In genomic region chr1:22907528-22907927, GRCh38 we compare ENCODE assay signal across 22 cellular contexts.
DNase-seq lines count a peak whose midpoint lies in the region; ATAC-seq and TF ChIP-seq lines count a peak whose summit lies in the region.
"Had no signal": no experiment of that assay in that cellular context is flagged by ENCODE, and none has a peak within 500 bp of the region (broad histone marks: within the 10 kb centered on the region; RNA-seq: fewer than 3 reads in every experiment).

No MANE protein-coding gene starts in this region.

- 0 out of 22 replicates have a peak, but pooled peaks cover 0 to 4% (median 0%) of the 10 kb centered on the region in 11 experiments for H3K36me3 ChIP-seq in BLaER1 treated with 17β-estradiol and CSF1 and Interleukin-3, amounts not matched to agents 10 nM and 100 nM
- H3K36me3 ChIP-seq in OCI-LY7 (ENCODE audit: insufficient read depth, low read length) (no peaks in the 10 kb centered on the region), prostate gland (no peaks in the 10 kb centered on the region)
- H3K36me3 ChIP-seq: BE2C had no signal

- H3K9ac ChIP-seq in BLaER1 treated with 17β-estradiol and CSF1 and Interleukin-3, amounts not matched to agents 10 nM and 100 nM, result peak overlapping the region in 2 of 11 experiments; percentile 14 to 28; a peak in 3 of 22 replicates

- no peak for TF ChIP-seq CTCF in OCI-LY7 (conservative IDR thresholded peaks at IDR 0.05; ENCODE audit: low read length)
- no peak for TF ChIP-seq CTCF in prostate gland (IDR thresholded peaks at IDR 0.05)

- intact Hi-C loops in OCI-LY7 (cut with micrococcal nuclease; ENCODE audit: unreplicated experiment) (no loop called here), prostate gland (cut with DNase I) (no loop called here)

- H3K79me2 ChIP-seq in OCI-LY7 (ENCODE audit: insufficient read depth, low read depth, low read length), result no peaks in the 10 kb centered on the region

- POLR2A ChIA-PET in OCI-LY7 (lab: Charles Lee), result no interaction called here
- POLR2A ChIA-PET in activated CD8-positive, alpha-beta T cell treated with anti-CD3 and anti-CD28 coated beads, Interleukin-2, amount 10 ng/mL, durations not matched to agents 7 days and 5 days (lab: Charles Lee), result no interaction called here

- TF ChIP-seq POLR2A in prostate gland (IDR thresholded peaks at IDR 0.05), result no peak

- no peaks in the 10 kb centered on the region for H3K9me3 Mint-ChIP-seq in stimulated activated naive B cell treated with anti-CD40 and anti-IgM and Interleukin-4, amounts not matched to agents 10 μg/mL and 1 μg/mL and 100 μg/mL, for 72 hours
- no peaks in the 10 kb centered on the region for H3K9me3 Mint-ChIP-seq in activated CD8-positive, alpha-beta T cell treated with anti-CD3 and anti-CD28 coated beads, Interleukin-2, amount 10 ng/mL, durations not matched to agents 7 days and 5 days (ENCODE audit: insufficient read depth)
- H3K9me3 Mint-ChIP-seq: CD4-positive, alpha-beta memory T cell; CD8-positive, alpha-beta memory T cell had no signal

- 90% methylated on average over 3 of the region's 3 CpGs for WGBS in prostate gland

- no peaks in the 10 kb centered on the region for H3K9me3 ChIP-seq in BLaER1 treated with 17β-estradiol and CSF1 and Interleukin-3, amounts not matched to agents 10 nM and 100 nM (replicated peaks in 1 of 11)
- H3K9me3 ChIP-seq in OCI-LY7 (ENCODE audit: low read length) (no peaks in the 10 kb centered on the region), prostate gland (no peaks in the 10 kb centered on the region)
- H3K9me3 ChIP-seq: BE2C had no signal

- H4K20me1 ChIP-seq in BLaER1 treated with 17β-estradiol and CSF1 and Interleukin-3, amounts not matched to agents 10 nM and 100 nM, result no peaks in the 10 kb centered on the region; a peak in 2 of 22 replicates
- H4K20me1 ChIP-seq in OCI-LY7 (ENCODE audit: insufficient read depth, low read length), result no peaks in the 10 kb centered on the region

- H3K4me3 ChIP-seq in BLaER1 treated with 17β-estradiol and CSF1 and Interleukin-3, amounts not matched to agents 10 nM and 100 nM, result no peak overlapping the region
- H3K4me3 ChIP-seq in OCI-LY7 (ENCODE audit: low read depth, low read length, poor library complexity, severe bottlenecking) (no peak overlapping the region), prostate gland (no peak overlapping the region)

- peaks cover under 1 to 12% (median 9%) of the 10 kb centered on the region in 11 experiments; a peak in 18 of 22 replicates for H3K27me3 ChIP-seq in BLaER1 treated with 17β-estradiol and CSF1 and Interleukin-3, amounts not matched to agents 10 nM and 100 nM
- no peaks in the 10 kb centered on the region for H3K27me3 ChIP-seq in prostate gland (replicated peaks; ENCODE audit: insufficient read depth)
- H3K27me3 ChIP-seq: BE2C had no signal

- H3K9me2 ChIP-seq in OCI-LY7 (ENCODE audit: insufficient read depth, low read length), result no peaks in the 10 kb centered on the region

- peaks cover 13% of the 10 kb centered on the region in 2 donors for H3K27me3 Mint-ChIP-seq in stimulated activated naive B cell treated with anti-CD40 and anti-IgM and Interleukin-4, amounts not matched to agents 10 μg/mL and 1 μg/mL and 100 μg/mL, for 72 hours
- H3K27me3 Mint-ChIP-seq in activated CD8-positive, alpha-beta T cell treated with anti-CD3 and anti-CD28 coated beads, Interleukin-2, amount 10 ng/mL, durations not matched to agents 7 days and 5 days (ENCODE audit: low read depth), result peaks cover 3% of the 10 kb centered on the region

- DNase-seq in OCI-LY7 (ENCODE audit: low spot score) (peak; percentile 50), T1000 (lab: John Stamatoyannopoulos, UW) (no peak), prostate gland (ENCODE audit: low spot score) (no peak)
- DNase-seq in stimulated activated naive B cell treated with anti-CD40 and anti-IgM and Interleukin-4, amounts not matched to agents 10 μg/mL and 1 μg/mL and 100 μg/mL, for 72 hours, result no peak
- no peak for DNase-seq in activated CD8-positive, alpha-beta T cell treated with anti-CD3 and anti-CD28 coated beads, Interleukin-2, amount 10 ng/mL, durations not matched to agents 7 days and 5 days
- DNase-seq: 8988T; ACHN; BE2C; C1 segment of cervical spinal cord; CD4-positive, alpha-beta memory T cell; CD4-positive, CD25-positive, alpha-beta regulatory T cell; CD8-positive, alpha-beta memory T cell; COR-L47; DMS 273 treated with DMSO at 0.1 percent for 48 hours; DMS153; DMS53; DMS79; DND-41; EL; GDM1 had no signal

- CTCF ChIA-PET in OCI-LY7 (lab: Charles Lee; ENCODE audit: unreplicated experiment), result no interaction called here
- CTCF ChIA-PET in activated CD8-positive, alpha-beta T cell treated with anti-CD3 and anti-CD28 coated beads, Interleukin-2, amount 10 ng/mL, durations not matched to agents 7 days and 5 days (lab: Charles Lee), result no interaction called here

- H3K36me3 Mint-ChIP-seq in stimulated activated naive B cell treated with anti-CD40 and anti-IgM and Interleukin-4, amounts not matched to agents 10 μg/mL and 1 μg/mL and 100 μg/mL, for 72 hours, result no peaks in the 10 kb centered on the region
- no peaks in the 10 kb centered on the region for H3K36me3 Mint-ChIP-seq in activated CD8-positive, alpha-beta T cell treated with anti-CD3 and anti-CD28 coated beads, Interleukin-2, amount 10 ng/mL, durations not matched to agents 7 days and 5 days (ENCODE audit: low read depth)
- H3K36me3 Mint-ChIP-seq: CD14-positive monocyte; CD4-positive, alpha-beta memory T cell; CD4-positive, CD25-positive, alpha-beta regulatory T cell; CD8-positive, alpha-beta memory T cell had no signal

- ATAC-seq in stimulated activated naive B cell treated with anti-CD40 and anti-IgM and Interleukin-4, amounts not matched to agents 10 μg/mL and 1 μg/mL and 100 μg/mL, for 72 hours (replicated peaks), result peak; percentile 34
- ATAC-seq in activated CD8-positive, alpha-beta T cell treated with anti-CD3 and anti-CD28 coated beads, Interleukin-2, amount 10 ng/mL, durations not matched to agents 7 days and 5 days, result no peak

- H3K4me1 ChIP-seq in BLaER1 treated with 17β-estradiol and CSF1 and Interleukin-3, amounts not matched to agents 10 nM and 100 nM, result peaks cover 0 to 31% (median 23%) of the 10 kb centered on the region in 10 experiments; a peak in 16 of 20 replicates
- H3K4me1 ChIP-seq in OCI-LY7 (ENCODE audit: insufficient read depth, low read length, poor library complexity, severe bottlenecking) (peaks cover 12% of the 10 kb centered on the region), prostate gland (replicated peaks) (no peaks in the 10 kb centered on the region)
- H3K4me1 ChIP-seq: BE2C had no signal

- H3K27ac ChIP-seq in BLaER1 treated with 17β-estradiol and CSF1 and Interleukin-3, amounts not matched to agents 10 nM and 100 nM, result peak overlapping the region in 1 of 11 experiments; percentile 33; a peak in 2 of 22 replicates
- H3K27ac ChIP-seq in OCI-LY7 (ENCODE audit: low read depth, low read length, poor library complexity, severe bottlenecking), result no peak overlapping the region
- H3K27ac ChIP-seq in prostate gland, result no peak overlapping the region

- BruUV-seq in OCI-LY7 (replicated peaks; lab: Mats Ljungman, UMichigan), result no TSS peak

- H2AFZ ChIP-seq in OCI-LY7 (ENCODE audit: low read length), result no peak overlapping the region

- no peak overlapping the region for H3K27ac Mint-ChIP-seq in stimulated activated naive B cell treated with anti-CD40 and anti-IgM and Interleukin-4, amounts not matched to agents 10 μg/mL and 1 μg/mL and 100 μg/mL, for 72 hours
- H3K27ac Mint-ChIP-seq in activated CD8-positive, alpha-beta T cell treated with anti-CD3 and anti-CD28 coated beads, Interleukin-2, amount 10 ng/mL, durations not matched to agents 7 days and 5 days, result no peak overlapping the region
- H3K27ac Mint-ChIP-seq: CD14-positive monocyte; CD4-positive, alpha-beta memory T cell; CD4-positive, CD25-positive, alpha-beta regulatory T cell had no signal

- no peak overlapping the region for H3K4me3 Mint-ChIP-seq in stimulated activated naive B cell treated with anti-CD40 and anti-IgM and Interleukin-4, amounts not matched to agents 10 μg/mL and 1 μg/mL and 100 μg/mL, for 72 hours
- no peak overlapping the region for H3K4me3 Mint-ChIP-seq in activated CD8-positive, alpha-beta T cell treated with anti-CD3 and anti-CD28 coated beads, Interleukin-2, amount 10 ng/mL, durations not matched to agents 7 days and 5 days
- H3K4me3 Mint-ChIP-seq: CD14-positive monocyte; CD4-positive, alpha-beta memory T cell; CD4-positive, CD25-positive, alpha-beta regulatory T cell had no signal

- peak overlapping the region in 9 of 11 experiments; percentile 26 to 83 (median 70); a peak in 18 of 22 replicates for H3K4me2 ChIP-seq in BLaER1 treated with 17β-estradiol and CSF1 and Interleukin-3, amounts not matched to agents 10 nM and 100 nM
- H3K4me2 ChIP-seq in OCI-LY7 (ENCODE audit: low read length), result peak overlapping the region; percentile 32; the same call in 1 of the 2 replicates

- H3K4me1 Mint-ChIP-seq in stimulated activated naive B cell treated with anti-CD40 and anti-IgM and Interleukin-4, amounts not matched to agents 10 μg/mL and 1 μg/mL and 100 μg/mL, for 72 hours, result no peaks in the 10 kb centered on the region
- H3K4me1 Mint-ChIP-seq in activated CD8-positive, alpha-beta T cell treated with anti-CD3 and anti-CD28 coated beads, Interleukin-2, amount 10 ng/mL, durations not matched to agents 7 days and 5 days (ENCODE audit: low read depth), result no peaks in the 10 kb centered on the region
- H3K4me1 Mint-ChIP-seq: CD14-positive monocyte; CD4-positive, alpha-beta memory T cell; CD4-positive, CD25-positive, alpha-beta regulatory T cell; CD8-positive, alpha-beta memory T cell had no signal
